Comparison of ENCODE assay signal across 3 cellular contexts in genomic region chr16:18309159-18309558, GRCh38. TPM values are rescaled to one million over a fixed set of nuclear protein-coding genes. Genes with fewer than 3 reads are reported as not detected.
"Had no signal": no experiment of that assay in that cellular context is flagged by ENCODE, and none has a peak within 500 bp of the region (broad histone marks: within the 10 kb centered on the region; RNA-seq: fewer than 3 reads in every experiment).

No MANE protein-coding gene starts in this region.

RNA-seq across cellular contexts. Expression of gene NPIPA8, which starts 27.4 kb away (rescaled TPM):
- total RNA-seq: HT-29, HT1080 had no signal
- polyA plus RNA-seq: IgD-negative memory B cell had no signal
